Comparison of ENCODE assay signal across 10 cellular contexts in the genomic region with DNA sequence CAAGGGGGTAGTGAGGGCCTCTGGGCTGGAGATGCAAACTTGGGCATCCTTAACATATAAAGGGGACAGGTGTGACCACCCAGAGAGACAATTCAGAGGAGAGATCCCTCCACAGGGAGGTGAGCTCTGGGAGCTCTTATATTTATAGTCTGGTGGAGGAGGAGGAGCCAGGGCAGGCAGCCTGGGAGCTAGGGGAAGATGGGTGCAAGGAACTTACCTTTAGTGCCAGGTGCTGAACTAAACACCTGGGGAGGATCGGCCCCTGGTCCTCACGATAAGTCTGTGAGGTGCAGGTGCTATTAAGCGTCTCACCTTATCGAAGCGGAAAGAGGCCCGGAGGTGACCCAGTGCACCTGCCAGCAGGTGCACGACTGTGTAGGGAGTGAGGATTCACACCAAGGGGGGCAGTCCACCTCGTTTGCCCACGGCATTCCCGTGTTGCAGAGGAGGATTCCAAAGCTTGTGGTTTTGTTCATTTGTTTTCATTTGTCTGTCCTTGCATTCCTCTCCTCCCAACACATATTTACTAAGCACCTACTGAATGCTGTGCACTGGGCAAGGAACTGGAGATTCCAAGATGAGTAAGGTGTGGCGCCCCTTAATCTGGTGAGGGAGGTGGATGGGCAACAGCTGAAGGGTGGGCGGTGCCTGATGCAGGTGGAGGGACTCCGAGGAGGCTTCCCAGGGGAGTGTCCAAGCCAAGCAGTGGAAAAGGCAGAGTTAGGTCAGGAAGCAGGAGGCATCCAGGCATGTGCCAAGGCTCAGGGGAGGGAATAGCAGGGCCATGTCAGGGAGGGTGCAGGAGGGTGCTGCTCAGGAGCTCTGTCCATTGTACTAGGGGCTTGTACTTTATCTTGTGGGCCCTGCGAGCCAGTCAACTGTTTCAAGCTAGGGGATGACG. TPM values are rescaled to one million over a fixed set of nuclear protein-coding genes. Genes with fewer than 3 reads are reported as not detected.
DNase-seq lines count a peak whose midpoint lies in the region; ATAC-seq, FAIRE-seq and TF ChIP-seq lines count a peak whose summit lies in the region.
"Had no signal": no experiment of that assay in that cellular context is flagged by ENCODE, and none has a peak within 500 bp of the region (broad histone marks: within the 10 kb centered on the region; RNA-seq: fewer than 3 reads in every experiment).

No MANE protein-coding gene starts in this region.

- no peak overlapping the region for H3K9ac ChIP-seq in HepG2 (ENCODE audit: insufficient read depth, low read depth, low read length)

- no peaks in the 10 kb centered on the region for H3K9me3 ChIP-seq in ascending aorta
- no peaks in the 10 kb centered on the region for H3K9me3 ChIP-seq in HepG2 (ENCODE audit: low read length)

- H3K27ac ChIP-seq in ascending aorta (peak overlapping the region; percentile 95 to 98), HepG2 (ENCODE audit: extremely low read length, insufficient read depth, low read length) (no peak overlapping the region)

- H3K27ac Mint-ChIP-seq in natural killer cell treated with Interleukin-12 subunit alpha and Interleukin-12 subunit beta and Interleukin-15 and Interleukin-18, amount 100 ng/mL, for 72 hours = no peak overlapping the region
- H3K27ac Mint-ChIP-seq in natural killer cell = no peak overlapping the region

- in situ Hi-C loops in HepG2 (cut with HindIII; ENCODE audit: extremely low pct_ligation_motif_present, low pct_unique_long_range_greater_than_20kb) = no loop called here

- no peaks in the 10 kb centered on the region for H3K4me1 Mint-ChIP-seq in natural killer cell treated with Interleukin-12 subunit alpha and Interleukin-12 subunit beta and Interleukin-15 and Interleukin-18, amount 100 ng/mL, for 72 hours (ENCODE audit: low read depth in 2 of 2)
- no peaks in the 10 kb centered on the region for H3K4me1 Mint-ChIP-seq in natural killer cell

- no peaks in the 10 kb centered on the region for H3K9me3 Mint-ChIP-seq in natural killer cell treated with Interleukin-12 subunit alpha and Interleukin-12 subunit beta and Interleukin-15 and Interleukin-18, amount 100 ng/mL, for 72 hours
- H3K9me3 Mint-ChIP-seq in natural killer cell = no peaks in the 10 kb centered on the region

- no peak for DNase-seq in natural killer cell treated with Interleukin-12 subunit alpha and Interleukin-12 subunit beta and Interleukin-15 and Interleukin-18, amount 100 ng/mL, for 72 hours (ENCODE audit: low spot score)
- DNase-seq in natural killer cell (no peak), ascending aorta (ENCODE audit: low spot score in 2 of 2) (no peak), HepG2 (ENCODE audit: low spot score) (no peak), GDM1 (lab: John Stamatoyannopoulos, UW) (no peak)
- no peak for DNase-seq in stimulated activated CD4-positive, alpha-beta T cell treated with anti-CD3 and anti-CD28 coated beads, Interleukin-2, amount 100 ng/mL, for 24 hours
- DNase-seq in stimulated activated naive CD4-positive, alpha-beta T cell (lab: John Stamatoyannopoulos, UW) = no peak

- intact Hi-C loops in natural killer cell (cut with micrococcal nuclease) (no loop called here), ascending aorta (cut with DNase I) (loop anchor here (5.0 kb wide), 1 partner anchor 81 kb away; no protein-coding TSS in a partner anchor), HepG2 (cut with micrococcal nuclease; ENCODE audit: unreplicated experiment) (no loop called here)

- no peaks in the 10 kb centered on the region for H3K36me3 Mint-ChIP-seq in natural killer cell treated with Interleukin-12 subunit alpha and Interleukin-12 subunit beta and Interleukin-15 and Interleukin-18, amount 100 ng/mL, for 72 hours
- no peaks in the 10 kb centered on the region for H3K36me3 Mint-ChIP-seq in natural killer cell

- no peak overlapping the region for H2AFZ ChIP-seq in HepG2 (ENCODE audit: low read length)

- 48% methylated on average over 15 of the region's 15 CpGs for WGBS in HepG2 (ENCODE audit: low lambda C conversion rate)

- H4K20me1 ChIP-seq in HepG2 (ENCODE audit: insufficient read depth, low read length) = no peaks in the 10 kb centered on the region

- H3K27me3 ChIP-seq in ascending aorta = no peaks in the 10 kb centered on the region
- no peaks in the 10 kb centered on the region; a peak in 1 of 5 replicates for H3K27me3 ChIP-seq in HepG2 (ENCODE audit: control insufficient read depth in 1 of 2, insufficient read depth in 2 of 2, low read length in 2 of 2)

- no peak for TF ChIP-seq CTCF in natural killer cell (IDR thresholded peaks at IDR 0.05)
- TF ChIP-seq CTCF in ascending aorta (IDR thresholded peaks at IDR 0.05) = no peak
- TF ChIP-seq CTCF in HepG2 (CRISPR knock-in tag; IDR thresholded peaks at IDR 0.05) = no peak

- H3K4me2 ChIP-seq in HepG2 (ENCODE audit: low read depth, low read length) = no peak overlapping the region

- peak; percentile 22 to 28 for ATAC-seq in natural killer cell treated with Interleukin-12 subunit alpha and Interleukin-12 subunit beta and Interleukin-15 and Interleukin-18, amount 100 ng/mL, for 72 hours
- no peak for ATAC-seq in natural killer cell
- peak; percentile 62 for ATAC-seq in HepG2
- no peak for ATAC-seq in GM19395 (IDR thresholded peaks at IDR 0.05; ENCODE audit: unreplicated experiment)

- BruUV-seq in HepG2 (replicated peaks; lab: Mats Ljungman, UMichigan) = no TSS peak

- H3K4me3 ChIP-seq in ascending aorta (peak overlapping the region in 1 of 2 donors; percentile 32), HepG2 (replicated peaks in 1 of 3; ENCODE audit: insufficient read depth in 1 of 3, low read depth in 2 of 3, low read length in 3 of 3) (no peak overlapping the region)

- no peaks in the 10 kb centered on the region for H3K79me2 ChIP-seq in HepG2 (ENCODE audit: insufficient read depth, low read length)

- H3K4me1 ChIP-seq in ascending aorta (peaks cover 50 to 88% of the 10 kb centered on the region in 2 donors), HepG2 (ENCODE audit: insufficient read depth, low read length) (peaks cover 17% of the 10 kb centered on the region)

- TF ChIP-seq EP300 in HepG2 (IDR thresholded peaks at IDR 0.05; ENCODE audit: low read depth in 2 of 2, low read length in 2 of 2) (no peak), HepG2 (CRISPR knock-in tag; IDR thresholded peaks at IDR 0.05; ENCODE audit: borderline replicate concordance) (no peak)

- CTCF ChIA-PET in HepG2 (lab: Yijun Ruan, JAX; ENCODE audit: low intra/inter-chr PET ratio, low total read pairs) = no interaction called here

- TF ChIP-seq RAD21 in HepG2 (CRISPR knock-in tag; IDR thresholded peaks at IDR 0.05) = no peak

- H3K4me3 Mint-ChIP-seq in natural killer cell treated with Interleukin-12 subunit alpha and Interleukin-12 subunit beta and Interleukin-15 and Interleukin-18, amount 100 ng/mL, for 72 hours = no peak overlapping the region
- H3K4me3 Mint-ChIP-seq in natural killer cell = no peak overlapping the region

- FAIRE-seq in HepG2 (lab: Jason Lieb, UNC) = no peak
- FAIRE-seq: colon, islet of Langerhans had no signal

- TF ChIP-seq POLR2A in HepG2 (IDR thresholded peaks at IDR 0.05; ENCODE audit: insufficient read depth in 1 of 2, low read depth in 2 of 2, low read length in 2 of 2) = no peak

- POLR2A ChIA-PET in HepG2 (lab: Yijun Ruan, JAX) = interaction anchor here (1.3 kb wide), 1 partner anchor 9 kb away, joined by 3 read pairs; no protein-coding TSS in a partner anchor

- H3K27me3 Mint-ChIP-seq in natural killer cell treated with Interleukin-12 subunit alpha and Interleukin-12 subunit beta and Interleukin-15 and Interleukin-18, amount 100 ng/mL, for 72 hours = peaks cover 0 to 12% of the 10 kb centered on the region in 2 donors
- H3K27me3 Mint-ChIP-seq in natural killer cell (ENCODE audit: low read depth in 2 of 2) = peaks cover 0 to 8% of the 10 kb centered on the region in 2 donors

- H3K36me3 ChIP-seq in ascending aorta = no peaks in the 10 kb centered on the region
- H3K36me3 ChIP-seq in HepG2 (replicated peaks in 1 of 2; ENCODE audit: control insufficient read depth in 1 of 2, insufficient read depth in 2 of 2, low read length in 2 of 2) = no peaks in the 10 kb centered on the region

TF ChIP-seq in HepG2, 621 proteins besides CTCF, POLR2A, EP300 and RAD21 (continues in another document):
- no peak for TF ChIP-seq MIXL1 (CRISPR knock-in tag; IDR thresholded peaks at IDR 0.05)
- TF ChIP-seq BCL6 (CRISPR knock-in tag; IDR thresholded peaks at IDR 0.05) = no peak
- TF ChIP-seq HOXA5 (CRISPR knock-in tag; IDR thresholded peaks at IDR 0.05) = no peak
- no peak for TF ChIP-seq ZNF614 (CRISPR knock-in tag; IDR thresholded peaks at IDR 0.05; ENCODE audit: borderline replicate concordance)
- no peak for TF ChIP-seq TGIF2 (CRISPR knock-in tag; IDR thresholded peaks at IDR 0.05)
- TF ChIP-seq ZNF460 (CRISPR knock-in tag; IDR thresholded peaks at IDR 0.05; ENCODE audit: borderline replicate concordance) = no peak
- no peak for TF ChIP-seq ZNF761 (CRISPR knock-in tag; conservative IDR thresholded peaks at IDR 0.05)

RNA-seq across cellular contexts. Expression of a gene that starts 11.4 kb away (rescaled TPM):
- total RNA-seq in natural killer cell treated with Interleukin-12 subunit alpha and Interleukin-12 subunit beta and Interleukin-15 and Interleukin-18, amount 100 ng/mL, for 72 hours = not detected
- 1 to 10 TPM in 1 of 3 donors, under 1 TPM in 2; 0.70 to 1.7 (median 0.94) TPM for total RNA-seq in natural killer cell
- total RNA-seq in ascending aorta = 177 TPM
- total RNA-seq in HepG2 (2016; rRNA removed; fragmentation: Illumina TruSeq; extraction: Trizol) = 26.2 and 46.5 TPM in 2 replicates
- 13.6 and 14.7 TPM in 2 replicates for total RNA-seq in HepG2 (2016; cell fraction: cytosol; rRNA removed; fragmentation: Illumina TruSeq; extraction: Trizol; ENCODE audit: low read depth)
- 24.8 and 47.9 TPM in 2 replicates for total RNA-seq in HepG2 (2016; cell fraction: insoluble cytoplasmic fraction; rRNA removed; fragmentation: Illumina TruSeq; extraction: Trizol)
- 19.1 and 19.9 TPM in 2 replicates for total RNA-seq in HepG2 (2016; cell fraction: membrane; rRNA removed; fragmentation: Illumina TruSeq; extraction: Trizol)
- 59.8 and 74.6 TPM in 2 replicates for total RNA-seq in HepG2 (2016; cell fraction: nucleus; rRNA removed; fragmentation: Illumina TruSeq; extraction: Trizol)
- polyA plus RNA-seq in HepG2 (2011; rRNA removed) = 78.3 and 107 TPM in 2 replicates
- 20.2 and 37.0 TPM in 2 replicates for polyA plus RNA-seq in HepG2 (2011; cell fraction: cytosol; rRNA removed)
- polyA plus RNA-seq in HepG2 (2011; cell fraction: nucleus; rRNA removed) = 844 and 1,154 TPM in 2 replicates
- polyA plus RNA-seq in HepG2 (2012) = 43.3 and 63.3 TPM in 2 replicates
- 2.2 and 2.8 TPM in 2 replicates for polyA plus RNA-seq in HepG2 (2016; cell fraction: cytosol; fragmentation: Illumina TruSeq; extraction: Trizol; ENCODE audit: low read depth)
- polyA plus RNA-seq in HepG2 (2016; cell fraction: insoluble cytoplasmic fraction; fragmentation: Illumina TruSeq; extraction: Trizol; ENCODE audit: low read depth) = 18.1 and 22.2 TPM in 2 replicates
- polyA plus RNA-seq in HepG2 (2016; cell fraction: membrane; fragmentation: Illumina TruSeq; extraction: Trizol; ENCODE audit: low read depth) = 4.7 and 5.9 TPM in 2 replicates
- 127 and 131 TPM in 2 replicates for polyA plus RNA-seq in HepG2 (2016; cell fraction: nucleus; fragmentation: Illumina TruSeq; extraction: Trizol; ENCODE audit: insufficient read depth, low read depth)
- polyA minus RNA-seq in HepG2 (2011; rRNA and poly(A)+ RNA removed; ENCODE audit: low replicate concordance) = 15.7 and 166 TPM in 2 replicates
- 36.6 and 43.4 TPM in 2 replicates for polyA minus RNA-seq in HepG2 (2011; cell fraction: cytosol; rRNA and poly(A)+ RNA removed)
- 147 and 148 TPM in 2 replicates for polyA minus RNA-seq in HepG2 (2011; cell fraction: nucleus; rRNA and poly(A)+ RNA removed)

Comparison
In these comparisons a context has a peak if more than half of its experiments do, and no peak if none do; other contexts are left out.
1. ATAC-seq: peak in natural killer cell treated with Interleukin-12 subunit alpha and Interleukin-12 subunit beta and Interleukin-15 and Interleukin-18, amount 100 ng/mL, for 72 hours (2 of 2) and HepG2 (single experiment); none in natural killer cell (0 of 3) and GM19395 (single experiment).
2. RNA of a gene that starts 11.4 kb away (total RNA-seq): 177 TPM in ascending aorta (single experiment) and 13.6 to 74.6 TPM in HepG2; 0.70 to 1.7 TPM in natural killer cell and not detected in natural killer cell treated with Interleukin-12 subunit alpha and Interleukin-12 subunit beta and Interleukin-15 and Interleukin-18, amount 100 ng/mL, for 72 hours; every median in the first group is over 4 times any median in the second.